Comparison of ENCODE assay signal across 1 cellular context in genomic region chr2:20618886-20619521, GRCh38.
A peak's percentile ranks its signal among the peaks of the same experiment; 100 is the strongest.
TF ChIP-seq lines count a peak whose summit lies in the region.

No MANE protein-coding gene starts in this region.

TF ChIP-seq in HepG2, 621 proteins besides CTCF, POLR2A, EP300 and RAD21:
- TF ChIP-seq ATRX (CRISPR knock-in tag; IDR thresholded peaks at IDR 0.05; ENCODE audit: borderline replicate concordance) (no peak), AGO2 (optimal IDR thresholded peaks at IDR 0.05; ENCODE audit: low read depth, low read length) (peak; percentile 32)
